Comparison of ENCODE assay signal across 18 cellular contexts in genomic region chr9:133224762-133225161, GRCh38. TPM values are rescaled to one million over a fixed set of nuclear protein-coding genes. Genes with fewer than 3 reads are reported as not detected.
A peak's percentile ranks its signal among the peaks of the same experiment; 100 is the strongest.
DNase-seq lines count a peak whose midpoint lies in the region; ATAC-seq and TF ChIP-seq lines count a peak whose summit lies in the region.
"Had no signal": no experiment of that assay in that cellular context is flagged by ENCODE, and none has a peak within 500 bp of the region (broad histone marks: within the 10 kb centered on the region; RNA-seq: fewer than 3 reads in every experiment).

No MANE protein-coding gene starts in this region.

- peaks cover 74% of the 10 kb centered on the region for H3K4me1 ChIP-seq in BLaER1
- no peaks in the 10 kb centered on the region for H3K4me1 ChIP-seq in sigmoid colon
- H3K4me1 ChIP-seq: A549 had no signal

- no peak for TF ChIP-seq POLR2A in sigmoid colon (IDR thresholded peaks at IDR 0.05)

- WGBS in sigmoid colon, 2 donors, result 91 to 94% methylated on average over 12 of the region's 12 CpGs

- H3K9me3 ChIP-seq in BLaER1 (no peaks in the 10 kb centered on the region), sigmoid colon (no peaks in the 10 kb centered on the region)
- H3K9me3 ChIP-seq in CD4-positive, alpha-beta T cell (ENCODE audit: control insufficient read depth, low read length), result no peaks in the 10 kb centered on the region
- H3K9me3 ChIP-seq: A549 had no signal

- H3K36me3 ChIP-seq in BLaER1 (no peaks in the 10 kb centered on the region), sigmoid colon (no peaks in the 10 kb centered on the region)

- TF ChIP-seq CTCF in sigmoid colon (IDR thresholded peaks at IDR 0.05), result no peak
- TF ChIP-seq CTCF in CD4-positive, alpha-beta T cell (IDR thresholded peaks at IDR 0.05), result no peak

- intact Hi-C loops in sigmoid colon (cut with DNase I), result no loop called here
- intact Hi-C loops in CD4-positive, alpha-beta T cell (cut with DNase I, micrococcal nuclease), result no loop called here

- peaks cover 6% of the 10 kb centered on the region for H3K4me1 Mint-ChIP-seq in activated CD8-positive, alpha-beta memory T cell treated with anti-CD3 and anti-CD28 coated beads, Interleukin-2, amount 10 ng/mL, durations not matched to agents 7 days and 5 days
- H3K4me1 Mint-ChIP-seq in CD4-positive, alpha-beta T cell (ENCODE audit: low read depth), result no peaks in the 10 kb centered on the region
- H3K4me1 Mint-ChIP-seq: CD8-positive, alpha-beta memory T cell had no signal

- CTCF ChIA-PET in activated CD8-positive, alpha-beta memory T cell treated with anti-CD3 and anti-CD28 coated beads, Interleukin-2, amount 10 ng/mL, durations not matched to agents 7 days and 5 days (lab: Charles Lee), result no interaction called here
- CTCF ChIA-PET in CD4-positive, alpha-beta T cell (lab: Charles Lee), result no interaction called here

- H3K4me2 ChIP-seq in BLaER1, result peak overlapping the region; percentile 74
- H3K4me2 ChIP-seq: A549 had no signal

- ATAC-seq in activated CD8-positive, alpha-beta memory T cell treated with anti-CD3 and anti-CD28 coated beads, Interleukin-2, amount 10 ng/mL, durations not matched to agents 7 days and 5 days, result no peak
- ATAC-seq in CD4-positive, alpha-beta T cell (ENCODE audit: poor library complexity), result no peak

- no peaks in the 10 kb centered on the region for H4K20me1 ChIP-seq in BLaER1

- POLR2A ChIA-PET in CD4-positive, alpha-beta T cell (lab: Charles Lee), result no interaction called here

- DNase-seq in activated CD8-positive, alpha-beta memory T cell treated with anti-CD3 and anti-CD28 coated beads, Interleukin-2, amount 10 ng/mL, durations not matched to agents 7 days and 5 days, result peak; percentile 18
- DNase-seq in activated CD8-positive, alpha-beta memory T cell treated with anti-CD3 and anti-CD28 coated beads, Interleukin-2, amount 50 U/mL, for 4 hours, result no peak
- peak; percentile 20 for DNase-seq in islet precursor cell
- peak; percentile 24 for DNase-seq in sigmoid colon
- DNase-seq in CD4-positive, alpha-beta T cell, result no peak
- DNase-seq in NCI-H2171 treated with DMSO at 0.1 percent for 48 hours (lab: John Stamatoyannopoulos, UW), result no peak
- DNase-seq: AML-193; CD8-positive, alpha-beta memory T cell; COR-L47; DMS 273 treated with DMSO at 0.1 percent for 48 hours; HCEC 1CT had no signal

- H3K4me3 Mint-ChIP-seq in activated CD8-positive, alpha-beta memory T cell treated with anti-CD3 and anti-CD28 coated beads, Interleukin-2, amount 10 ng/mL, durations not matched to agents 7 days and 5 days, result no peak overlapping the region
- H3K4me3 Mint-ChIP-seq in CD4-positive, alpha-beta T cell, result no peak overlapping the region
- H3K4me3 Mint-ChIP-seq: CD8-positive, alpha-beta memory T cell had no signal

- no peak overlapping the region for H3K9ac ChIP-seq in BLaER1

- no peaks in the 10 kb centered on the region for H3K36me3 Mint-ChIP-seq in activated CD8-positive, alpha-beta memory T cell treated with anti-CD3 and anti-CD28 coated beads, Interleukin-2, amount 10 ng/mL, durations not matched to agents 7 days and 5 days
- H3K36me3 Mint-ChIP-seq in CD4-positive, alpha-beta T cell (ENCODE audit: low read depth), result no peaks in the 10 kb centered on the region
- H3K36me3 Mint-ChIP-seq: CD8-positive, alpha-beta memory T cell had no signal

- no peak overlapping the region for H3K27ac Mint-ChIP-seq in activated CD8-positive, alpha-beta memory T cell treated with anti-CD3 and anti-CD28 coated beads, Interleukin-2, amount 10 ng/mL, durations not matched to agents 7 days and 5 days
- H3K27ac Mint-ChIP-seq in CD4-positive, alpha-beta T cell, result no peak overlapping the region

- TF ChIP-seq EP300 in sigmoid colon (IDR thresholded peaks at IDR 0.05), result no peak

- no peaks in the 10 kb centered on the region for H3K27me3 ChIP-seq in BLaER1
- peaks cover 0 to 34% (median 0%) of the 10 kb centered on the region in 3 donors for H3K27me3 ChIP-seq in sigmoid colon
- H3K27me3 ChIP-seq in CD4-positive, alpha-beta T cell (ENCODE audit: control insufficient read depth, insufficient read depth, low read length), result peaks cover 8% of the 10 kb centered on the region

- H3K4me3 ChIP-seq in BLaER1 (no peak overlapping the region), sigmoid colon (no peak overlapping the region)
- H3K4me3 ChIP-seq: A549 had no signal

- H3K27ac ChIP-seq in BLaER1 (no peak overlapping the region), sigmoid colon (no peak overlapping the region)
- no peak overlapping the region for H3K27ac ChIP-seq in CD4-positive, alpha-beta T cell (ENCODE audit: low read depth, low read length)
- H3K27ac ChIP-seq: 22Rv1, A549, HL-60 had no signal

- peaks cover 23% of the 10 kb centered on the region for H3K27me3 Mint-ChIP-seq in activated CD8-positive, alpha-beta memory T cell treated with anti-CD3 and anti-CD28 coated beads, Interleukin-2, amount 10 ng/mL, durations not matched to agents 7 days and 5 days
- H3K27me3 Mint-ChIP-seq in CD4-positive, alpha-beta T cell, result peaks cover 20% of the 10 kb centered on the region

- H3K9me3 Mint-ChIP-seq in activated CD8-positive, alpha-beta memory T cell treated with anti-CD3 and anti-CD28 coated beads, Interleukin-2, amount 10 ng/mL, durations not matched to agents 7 days and 5 days (ENCODE audit: low read depth), result no peaks in the 10 kb centered on the region
- H3K9me3 Mint-ChIP-seq in CD4-positive, alpha-beta T cell, result no peaks in the 10 kb centered on the region
- H3K9me3 Mint-ChIP-seq: CD8-positive, alpha-beta memory T cell had no signal

RNA-seq across cellular contexts. Expression of gene OBP2B, which starts 15.7 kb away (rescaled TPM):
- total RNA-seq in activated CD8-positive, alpha-beta memory T cell treated with anti-CD3 and anti-CD28 coated beads, Interleukin-2, amount 10 ng/mL, durations not matched to agents 7 days and 5 days, result not detected
- not detected for total RNA-seq in sigmoid colon
- not detected for polyA plus RNA-seq in sigmoid colon
- total RNA-seq in CD4-positive, alpha-beta T cell, result not detected
- total RNA-seq: CD8-positive, alpha-beta memory T cell; H1; HT1080 had no signal
- polyA plus RNA-seq: A549; BJ; CD8-positive, alpha-beta memory T cell; H1 had no signal

RNA-seq across cellular contexts. Expression of gene ABO, which starts 50.2 kb away (rescaled TPM):
- not detected for total RNA-seq in activated CD8-positive, alpha-beta memory T cell treated with anti-CD3 and anti-CD28 coated beads, Interleukin-2, amount 10 ng/mL, durations not matched to agents 7 days and 5 days
- 1 to 10 TPM in 2 of 4 donors, under 1 TPM in 2; 0.36 to 1.5 (median 1.0) TPM for total RNA-seq in sigmoid colon
- polyA plus RNA-seq in sigmoid colon, result 10 to 100 TPM; 15.0 to 27.3 (median 24.5) TPM
- under 1 TPM; 0.19 to 0.31 TPM for total RNA-seq in CD4-positive, alpha-beta T cell
- total RNA-seq: CD8-positive, alpha-beta memory T cell; H1; HT1080 had no signal
- polyA plus RNA-seq: A549; BJ; CD8-positive, alpha-beta memory T cell had no signal

Comparison
In these comparisons a context has a peak if more than half of its experiments do, and no peak if none do; other contexts are left out.
1. DNase-seq: peak in activated CD8-positive, alpha-beta memory T cell treated with anti-CD3 and anti-CD28 coated beads, Interleukin-2, amount 10 ng/mL, durations not matched to agents 7 days and 5 days (single experiment), islet precursor cell (single experiment) and sigmoid colon (single experiment); none in activated CD8-positive, alpha-beta memory T cell treated with anti-CD3 and anti-CD28 coated beads, Interleukin-2, amount 50 U/mL, for 4 hours (single experiment), CD4-positive, alpha-beta T cell (0 of 10) and NCI-H2171 treated with DMSO at 0.1 percent for 48 hours (single experiment).